ENCODE assay signal across 2 cellular contexts in the genomic region with DNA sequence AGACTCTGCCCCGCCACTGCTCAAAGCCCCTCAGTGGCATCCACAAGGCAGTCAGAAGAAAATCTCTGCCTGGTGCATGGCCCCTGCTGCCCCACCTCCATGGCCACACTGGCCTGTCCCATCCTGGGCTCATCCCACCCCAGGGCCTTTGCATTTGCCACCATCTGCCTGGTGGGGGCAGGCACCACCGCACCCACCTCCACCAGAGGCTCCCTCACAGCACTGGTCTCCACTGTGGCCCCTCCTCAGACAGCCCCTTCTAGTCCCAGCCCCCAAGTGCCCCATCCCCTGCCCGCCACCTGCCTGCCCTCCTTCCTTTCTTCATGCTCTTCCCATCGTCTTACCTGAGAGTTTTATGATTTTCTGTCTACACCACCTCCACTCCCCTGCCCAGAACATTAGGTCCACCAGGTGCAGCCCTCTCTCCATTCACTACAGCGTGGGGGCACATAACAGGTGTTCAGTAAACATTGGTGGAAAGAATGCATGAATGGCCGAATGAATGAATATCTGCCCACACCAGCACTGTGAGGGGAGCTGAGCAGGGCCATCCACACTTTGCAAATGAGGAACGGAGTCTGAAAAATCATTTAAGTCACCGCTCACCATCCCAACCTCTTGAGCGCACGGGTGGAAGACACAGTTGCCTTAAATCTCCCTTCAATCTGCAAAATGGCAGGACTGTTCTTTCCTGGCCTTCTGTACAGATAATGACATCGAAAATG.
TF ChIP-seq lines count a peak whose summit lies in the region.

No MANE protein-coding gene starts in this region.

TF ChIP-seq in SK-N-SH, 30 proteins besides CTCF, POLR2A, EP300 and RAD21 (continued from another document):
- no peak for TF ChIP-seq FOXJ3 (CRISPR knock-in tag; IDR thresholded peaks at IDR 0.05)
- TF ChIP-seq MEF2A (IDR thresholded peaks at IDR 0.05; ENCODE audit: borderline replicate concordance, low read depth): no peak
- TF ChIP-seq MXI1 (IDR thresholded peaks at IDR 0.05; ENCODE audit: low read depth, low read length): no peak
- TF ChIP-seq CHD2 (IDR thresholded peaks at IDR 0.05; ENCODE audit: low read length, partially characterized antibody): no peak

TF ChIP-seq in SK-N-SH treated with all-trans-retinoic acid at 6 μM for 48 hours, 23 proteins besides CTCF, POLR2A, EP300 and RAD21:
- TF ChIP-seq, protein P1, sequence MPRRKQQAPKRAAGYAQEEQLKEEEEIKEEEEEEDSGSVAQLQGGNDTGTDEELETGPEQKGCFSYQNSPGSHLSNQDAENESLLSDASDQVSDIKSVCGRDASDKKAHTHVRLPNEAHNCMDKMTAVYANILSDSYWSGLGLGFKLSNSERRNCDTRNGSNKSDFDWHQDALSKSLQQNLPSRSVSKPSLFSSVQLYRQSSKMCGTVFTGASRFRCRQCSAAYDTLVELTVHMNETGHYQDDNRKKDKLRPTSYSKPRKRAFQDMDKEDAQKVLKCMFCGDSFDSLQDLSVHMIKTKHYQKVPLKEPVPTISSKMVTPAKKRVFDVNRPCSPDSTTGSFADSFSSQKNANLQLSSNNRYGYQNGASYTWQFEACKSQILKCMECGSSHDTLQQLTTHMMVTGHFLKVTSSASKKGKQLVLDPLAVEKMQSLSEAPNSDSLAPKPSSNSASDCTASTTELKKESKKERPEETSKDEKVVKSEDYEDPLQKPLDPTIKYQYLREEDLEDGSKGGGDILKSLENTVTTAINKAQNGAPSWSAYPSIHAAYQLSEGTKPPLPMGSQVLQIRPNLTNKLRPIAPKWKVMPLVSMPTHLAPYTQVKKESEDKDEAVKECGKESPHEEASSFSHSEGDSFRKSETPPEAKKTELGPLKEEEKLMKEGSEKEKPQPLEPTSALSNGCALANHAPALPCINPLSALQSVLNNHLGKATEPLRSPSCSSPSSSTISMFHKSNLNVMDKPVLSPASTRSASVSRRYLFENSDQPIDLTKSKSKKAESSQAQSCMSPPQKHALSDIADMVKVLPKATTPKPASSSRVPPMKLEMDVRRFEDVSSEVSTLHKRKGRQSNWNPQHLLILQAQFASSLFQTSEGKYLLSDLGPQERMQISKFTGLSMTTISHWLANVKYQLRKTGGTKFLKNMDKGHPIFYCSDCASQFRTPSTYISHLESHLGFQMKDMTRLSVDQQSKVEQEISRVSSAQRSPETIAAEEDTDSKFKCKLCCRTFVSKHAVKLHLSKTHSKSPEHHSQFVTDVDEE (CRISPR knock-in tag; IDR thresholded peaks at IDR 0.05): no peak
- TF ChIP-seq PPARA (CRISPR knock-in tag; IDR thresholded peaks at IDR 0.05; ENCODE audit: borderline replicate concordance) (no peak), RARB (CRISPR knock-in tag; IDR thresholded peaks at IDR 0.05) (no peak), POU6F1 (CRISPR knock-in tag; IDR thresholded peaks at IDR 0.05; ENCODE audit: borderline replicate concordance, low read depth) (no peak), CREB5 (CRISPR knock-in tag; IDR thresholded peaks at IDR 0.05; ENCODE audit: low read depth) (no peak), TOX (CRISPR knock-in tag; IDR thresholded peaks at IDR 0.05; ENCODE audit: borderline replicate concordance) (no peak)
TF ChIP-seq in SK-N-SH treated with all-trans-retinoic acid at 6 μM for 48 hours: peak in this region for 0.
